ENCODE assay signal across 2 cellular contexts in genomic region chr11:77967753-77968152, GRCh38.
TF ChIP-seq lines count a peak whose summit lies in the region.

No MANE protein-coding gene starts in this region.

TF ChIP-seq in K562, 482 proteins besides CTCF, POLR2A, EP300 and RAD21 (continued from another document):
- TF ChIP-seq ATF3 (IDR thresholded peaks at IDR 0.05) (0 out of 2 replicates have a peak, but pooled peaks have one; percentile 17), ATF3 (CRISPR knock-in tag; conservative IDR thresholded peaks at IDR 0.05) (no peak), ZEB2 (IDR thresholded peaks at IDR 0.05) (no peak), CEBPG (CRISPR knock-in tag; IDR thresholded peaks at IDR 0.05) (no peak), CEBPG (tag; conservative IDR thresholded peaks at IDR 0.05 in 1 of 2, IDR thresholded peaks at IDR 0.05 in 1 of 2) (peak in 1 of 2 experiments; percentile 41; a peak in 1 of 4 replicates)

TF ChIP-seq in SK-N-SH treated with all-trans-retinoic acid at 6 μM for 48 hours, 23 proteins besides CTCF, POLR2A, EP300 and RAD21 (continued from another document):
- TF ChIP-seq PATZ1 (CRISPR knock-in tag; IDR thresholded peaks at IDR 0.05; ENCODE audit: borderline replicate concordance), result no peak
- no peak for TF ChIP-seq POU6F1 (CRISPR knock-in tag; IDR thresholded peaks at IDR 0.05; ENCODE audit: borderline replicate concordance, low read depth)
- no peak for TF ChIP-seq CSDC2 (CRISPR knock-in tag; IDR thresholded peaks at IDR 0.05)
- no peak for TF ChIP-seq TOX (CRISPR knock-in tag; IDR thresholded peaks at IDR 0.05; ENCODE audit: borderline replicate concordance)
- no peak for TF ChIP-seq CSRNP3 (CRISPR knock-in tag; IDR thresholded peaks at IDR 0.05)
- TF ChIP-seq ZNF565 (CRISPR knock-in tag; conservative IDR thresholded peaks at IDR 0.05; ENCODE audit: low read depth), result no peak
- no peak for TF ChIP-seq ZFP30 (CRISPR knock-in tag; IDR thresholded peaks at IDR 0.05)
- no peak for TF ChIP-seq TSHZ2 (CRISPR knock-in tag; IDR thresholded peaks at IDR 0.05)
- no peak for TF ChIP-seq ZC3H10 (CRISPR knock-in tag; IDR thresholded peaks at IDR 0.05)
- TF ChIP-seq TCF4 (CRISPR knock-in tag; IDR thresholded peaks at IDR 0.05; ENCODE audit: borderline replicate concordance), result no peak
- TF ChIP-seq GLIS3 (CRISPR knock-in tag; IDR thresholded peaks at IDR 0.05), result no peak
